ENCODE assay signal across 19 cellular contexts in the genomic region with DNA sequence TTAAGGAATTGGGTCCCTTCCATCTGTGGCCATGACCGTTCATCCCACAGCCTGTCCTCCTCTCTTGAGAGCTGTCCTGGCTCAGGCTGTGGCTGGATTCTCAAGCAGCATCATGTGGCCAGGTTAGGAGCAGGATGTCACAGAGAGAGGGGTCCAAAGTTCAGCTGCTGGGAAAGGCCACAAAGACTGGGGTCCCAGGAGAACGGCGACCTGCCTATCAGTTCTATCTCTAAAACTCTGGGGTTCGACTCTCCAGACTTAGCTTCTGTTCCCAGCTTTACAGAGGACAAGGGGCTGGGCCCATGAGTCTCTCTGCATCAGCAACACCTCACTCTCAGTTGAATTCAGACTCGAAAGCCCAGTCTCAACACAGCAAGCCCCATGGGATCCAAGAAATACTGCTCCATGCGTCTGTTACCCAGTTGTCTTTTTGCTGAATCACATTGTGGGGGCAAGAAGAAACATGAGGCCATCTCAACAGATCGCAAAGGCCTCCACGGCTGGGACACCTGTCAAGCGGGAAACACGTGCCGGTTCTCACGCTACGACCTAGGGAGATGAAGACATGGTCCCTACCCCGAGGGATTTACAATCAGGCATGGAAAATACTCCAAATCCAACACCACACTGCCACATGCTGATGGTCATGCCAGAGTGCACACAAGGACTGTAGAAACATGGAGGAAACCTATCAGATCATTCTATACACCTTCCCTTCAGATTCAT.
"Had no signal": no experiment of that assay in that cellular context is flagged by ENCODE, and none has a peak within 500 bp of the region (broad histone marks: within the 10 kb centered on the region; RNA-seq: fewer than 3 reads in every experiment).

No MANE protein-coding gene starts in this region.

- H3K36me3 ChIP-seq: ascending aorta, heart right ventricle, neutrophil, transverse colon had no signal

- H3K36me3 Mint-ChIP-seq: naive B cell; stimulated activated naive B cell treated with anti-CD40 and anti-IgM and Interleukin-4, amounts not matched to agents 10 μg/mL and 1 μg/mL and 100 μg/mL, for 72 hours had no signal

- H3K9me3 ChIP-seq: ascending aorta, heart right ventricle, neutrophil, transverse colon had no signal

- FAIRE-seq: bronchial epithelial cell had no signal

- H3K27ac ChIP-seq: ascending aorta, epithelial cell of prostate, heart right ventricle, neutrophil had no signal

- DNase-seq: activated CD4-positive, alpha-beta T cell treated with anti-CD3 and anti-CD28 coated beads, Interleukin-2, amount 50 U/mL, for 1 hour; activated CD8-positive, alpha-beta memory T cell treated with anti-CD3 and anti-CD28 coated beads for 24 hours; activated naive CD4-positive, alpha-beta T cell treated with Interleukin-2 at 50 U/mL for 16 hours; dermis blood vessel endothelial cell; effector memory CD8-positive, alpha-beta T cell; foreskin melanocyte; heart right ventricle; left cardiac atrium; mammary epithelial cell; naive B cell; stimulated activated CD4-positive, alpha-beta T cell treated with anti-CD3 and anti-CD28 coated beads, Interleukin-4, amount 100 ng/mL, for 1 hour; stimulated activated naive B cell treated with anti-CD40 and anti-IgM and Interleukin-4, amounts not matched to agents 10 μg/mL and 1 μg/mL and 100 μg/mL, for 72 hours; transverse colon had no signal

- H3K4me3 ChIP-seq: ascending aorta, heart right ventricle, transverse colon had no signal

- H3K4me3 Mint-ChIP-seq: activated T-helper 1 cell treated with anti-CD3 and anti-CD28 coated beads, Interleukin-12 subunit alpha, Interleukin-12 subunit beta, Interleukin-2, Interleukin-4 antibody, amounts not matched to agents 30 ng/mL and 10 ng/mL and 1 ng/mL, durations not matched to agents 14 hours and 24 hours and 36 hours; effector memory CD8-positive, alpha-beta T cell; naive B cell; stimulated activated naive B cell treated with anti-CD40 and anti-IgM and Interleukin-4, amounts not matched to agents 10 μg/mL and 1 μg/mL and 100 μg/mL, for 72 hours had no signal

- H3K27ac Mint-ChIP-seq: activated T-helper 1 cell treated with anti-CD3 and anti-CD28 coated beads, Interleukin-12 subunit alpha, Interleukin-12 subunit beta, Interleukin-2, Interleukin-4 antibody, amounts not matched to agents 30 ng/mL and 10 ng/mL and 1 ng/mL, durations not matched to agents 14 hours and 24 hours and 36 hours; effector memory CD8-positive, alpha-beta T cell; naive B cell; stimulated activated naive B cell treated with anti-CD40 and anti-IgM and Interleukin-4, amounts not matched to agents 10 μg/mL and 1 μg/mL and 100 μg/mL, for 72 hours had no signal

- H3K9me3 Mint-ChIP-seq: activated T-helper 1 cell treated with anti-CD3 and anti-CD28 coated beads, Interleukin-12 subunit alpha, Interleukin-12 subunit beta, Interleukin-2, Interleukin-4 antibody, amounts not matched to agents 30 ng/mL and 10 ng/mL and 1 ng/mL, durations not matched to agents 14 hours and 24 hours and 36 hours; effector memory CD8-positive, alpha-beta T cell; naive B cell; stimulated activated naive B cell treated with anti-CD40 and anti-IgM and Interleukin-4, amounts not matched to agents 10 μg/mL and 1 μg/mL and 100 μg/mL, for 72 hours had no signal

- H3K27me3 ChIP-seq: ascending aorta, heart right ventricle, transverse colon had no signal

- ATAC-seq: activated CD4-positive, CD25-positive, alpha-beta regulatory T cell treated with anti-CD3 and anti-CD28 coated beads, Interleukin-2, amount 50 U/mL, for 24 hours; effector memory CD8-positive, alpha-beta T cell; heart right ventricle; left cardiac atrium; stimulated activated naive B cell treated with anti-CD40 and anti-IgM and Interleukin-4, amounts not matched to agents 10 μg/mL and 1 μg/mL and 100 μg/mL, for 72 hours had no signal
